Comparison of ENCODE assay signal across 14 cellular contexts in the genomic region with DNA sequence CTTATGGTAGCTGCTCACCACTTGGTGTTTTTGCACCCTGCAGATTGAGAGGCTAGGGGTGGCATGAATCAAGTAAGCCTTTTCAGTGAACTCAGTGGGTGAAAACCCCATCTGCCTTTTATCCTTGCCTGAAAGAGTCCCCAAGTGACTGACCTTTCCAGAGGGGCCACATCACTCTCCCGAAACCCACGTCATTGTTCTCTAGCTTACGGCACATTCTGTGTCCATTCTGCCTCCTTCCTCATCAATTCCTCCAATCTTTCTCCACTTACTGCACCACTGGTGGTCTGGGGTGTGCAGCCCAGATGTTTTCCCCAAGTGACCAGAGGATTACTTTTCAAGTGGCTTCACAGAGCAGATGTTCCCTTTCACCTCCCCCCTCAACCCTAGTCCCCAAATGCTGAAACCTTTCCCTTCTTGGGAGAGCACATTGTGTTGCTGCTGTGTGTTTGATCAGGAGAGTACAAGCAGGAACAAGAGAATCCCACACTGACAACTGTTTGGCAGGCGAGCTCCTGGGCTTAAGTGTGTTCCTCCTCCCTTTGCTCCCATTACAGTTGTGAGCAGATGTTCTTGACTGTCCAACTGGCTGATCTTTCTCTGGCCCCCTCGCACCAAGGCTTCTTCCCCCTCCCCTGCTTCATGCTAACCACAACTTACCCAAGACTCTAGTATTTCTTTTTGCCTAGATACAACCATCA.
A peak's percentile ranks its signal among the peaks of the same experiment; 100 is the strongest.
DNase-seq lines count a peak whose midpoint lies in the region; ATAC-seq, FAIRE-seq and TF ChIP-seq lines count a peak whose summit lies in the region.
"Had no signal": no experiment of that assay in that cellular context is flagged by ENCODE, and none has a peak within 500 bp of the region (broad histone marks: within the 10 kb centered on the region; RNA-seq: fewer than 3 reads in every experiment).

No MANE protein-coding gene starts in this region.

- H2BK20ac ChIP-seq in H1 (ENCODE audit: low read length): no peak overlapping the region

- H3K9me3 ChIP-seq in right cardiac atrium (ENCODE audit: control insufficient read depth, low read length): no peaks in the 10 kb centered on the region
- no peaks in the 10 kb centered on the region for H3K9me3 ChIP-seq in H1 (ENCODE audit: insufficient read depth in 2 of 2, low read depth in 1 of 2, low read length in 1 of 2)
- H3K9me3 ChIP-seq in Karpas-422 (ENCODE audit: low read length): no peaks in the 10 kb centered on the region
- H3K9me3 ChIP-seq in prostate gland: no peaks in the 10 kb centered on the region
- H3K9me3 ChIP-seq: BLaER1 treated with 17β-estradiol and CSF1 and Interleukin-3, amounts not matched to agents 10 nM and 100 nM had no signal

- H4K5ac ChIP-seq in H1 (ENCODE audit: insufficient read length, low read depth, low read length): no peak overlapping the region

- no peaks in the 10 kb centered on the region for H3K79me1 ChIP-seq in H1 (ENCODE audit: low read depth, low read length)

- H3K4ac ChIP-seq in H1 (replicated peaks; ENCODE audit: insufficient read length, low read depth, low read length): no peak overlapping the region

- no peak for TF ChIP-seq POLR2A in H1 (IDR thresholded peaks at IDR 0.05; ENCODE audit: control extremely low read depth in 1 of 2, low read depth in 2 of 2, low read length in 2 of 2)
- no peak for TF ChIP-seq POLR2A in prostate gland (IDR thresholded peaks at IDR 0.05)

- ATAC-seq in Right ventricle myocardium inferior: peak; percentile 31
- no peak for ATAC-seq in right cardiac atrium
- peak; percentile 91 for ATAC-seq in sciatic nerve

- 60% methylated on average over 5 of the region's 5 CpGs for WGBS in right cardiac atrium
- WGBS in H1 (ENCODE audit: extremely low coverage in 1 of 2, insufficient coverage in 1 of 2, insufficient read length in 1 of 2, insufficient replicate concordance in 2 of 2, low coverage in 1 of 2, low lambda C conversion rate in 2 of 2, missing lambda C conversion rate in 1 of 2), 2 experiments: 89% methylated on average over 5 of the region's 5 CpGs; no CpG with 5 or more reads in 1 of the 2 experiments
- 51% methylated on average over 5 of the region's 5 CpGs for WGBS in prostate gland

- no peak overlapping the region; the same call in 1 of the 2 replicates for H3K18ac ChIP-seq in H1 (ENCODE audit: extremely low read depth, low read length)

- no peak overlapping the region for H3K4me3 ChIP-seq in right cardiac atrium (ENCODE audit: low read length)
- no peak overlapping the region for H3K4me3 ChIP-seq in H1 (ENCODE audit: extremely low read depth in 1 of 4, insufficient read depth in 2 of 4, low read depth in 3 of 4, low read length in 4 of 4)
- no peak overlapping the region for H3K4me3 ChIP-seq in Karpas-422 (ENCODE audit: low read length)
- no peak overlapping the region for H3K4me3 ChIP-seq in prostate gland
- H3K4me3 ChIP-seq: BLaER1 treated with 17β-estradiol and CSF1 and Interleukin-3, amounts not matched to agents 10 nM and 100 nM had no signal

- no peak overlapping the region for H2BK5ac ChIP-seq in H1 (ENCODE audit: low read depth, low read length)

- TF ChIP-seq EP300 in H1 (IDR thresholded peaks at IDR 0.05; ENCODE audit: borderline replicate concordance in 1 of 2, low read depth in 2 of 2, low read length in 2 of 2): no peak

- H3K23me2 ChIP-seq in H1 (ENCODE audit: low read depth, low read length): no peaks in the 10 kb centered on the region; the same call in 1 of the 2 replicates

- H3K9ac ChIP-seq in H1 (replicated peaks in 1 of 4; ENCODE audit: extremely low read depth in 1 of 4, low read depth in 3 of 4, low read length in 3 of 4): no peak overlapping the region
- H3K9ac ChIP-seq in Karpas-422 (ENCODE audit: low read length): no peak overlapping the region
- H3K9ac ChIP-seq: BLaER1 treated with 17β-estradiol and CSF1 and Interleukin-3, amounts not matched to agents 10 nM and 100 nM had no signal

- H3K4me1 ChIP-seq in right cardiac atrium (ENCODE audit: control insufficient read depth, insufficient read depth, low read length) (no peaks in the 10 kb centered on the region), H1 (replicated peaks in 1 of 4; ENCODE audit: control insufficient read depth in 3 of 4, insufficient read depth in 4 of 4, low read length in 3 of 4) (peaks cover 0 to 4% (median 0%) of the 10 kb centered on the region in 4 experiments; a peak in 1 of 7 replicates), Karpas-422 (ENCODE audit: low read length) (no peaks in the 10 kb centered on the region), prostate gland (replicated peaks) (no peaks in the 10 kb centered on the region)
- H3K4me1 ChIP-seq: BLaER1 treated with 17β-estradiol and CSF1 and Interleukin-3, amounts not matched to agents 10 nM and 100 nM had no signal

- no peak for FAIRE-seq in H1 (lab: Jason Lieb, UNC)
- FAIRE-seq: H54 had no signal

- H3K36me3 ChIP-seq in H1 (ENCODE audit: control insufficient read depth in 2 of 4, insufficient read depth in 4 of 4, low read length in 3 of 4) (no peaks in the 10 kb centered on the region), Karpas-422 (ENCODE audit: insufficient read depth, low read length) (no peaks in the 10 kb centered on the region), prostate gland (no peaks in the 10 kb centered on the region)
- H3K36me3 ChIP-seq: BLaER1 treated with 17β-estradiol and CSF1 and Interleukin-3, amounts not matched to agents 10 nM and 100 nM had no signal

- H2BK15ac ChIP-seq in H1 (ENCODE audit: low read length): no peak overlapping the region

- H2AK5ac ChIP-seq in H1 (ENCODE audit: low read depth, low read length): no peak overlapping the region

- no peak for TF ChIP-seq RAD21 in H1 (IDR thresholded peaks at IDR 0.05 in 1 of 2, conservative IDR thresholded peaks at IDR 0.05 in 1 of 2; ENCODE audit: low read depth in 2 of 2, low read length in 2 of 2)

- H3K9me2 ChIP-seq in Karpas-422 (replicated peaks; ENCODE audit: insufficient read depth, low read length): no peaks in the 10 kb centered on the region

- no peak overlapping the region for H3K23ac ChIP-seq in H1 (ENCODE audit: insufficient read length)

- CTCF ChIA-PET in H1 (lab: Charles Lee; ENCODE audit: partially characterized antibody): no interaction called here

- intact Hi-C loops in Right ventricle myocardium inferior (cut with DNase I) (no loop called here), right cardiac atrium (cut with DNase I) (no loop called here), sciatic nerve (cut with DNase I) (no loop called here), prostate gland (cut with DNase I) (no loop called here)

- H2AFZ ChIP-seq in H1 (ENCODE audit: low read length) (no peak overlapping the region), Karpas-422 (ENCODE audit: low read length) (no peak overlapping the region)

- TF ChIP-seq CTCF in H1 (IDR thresholded peaks at IDR 0.05; ENCODE audit: control extremely low read depth in 1 of 3, insufficient read depth in 1 of 3, low read depth in 1 of 3, low read length in 3 of 3) (no peak), prostate gland (IDR thresholded peaks at IDR 0.05) (no peak)

- no peaks in the 10 kb centered on the region for H3K79me2 ChIP-seq in H1 (ENCODE audit: control insufficient read depth in 1 of 2, insufficient read depth in 2 of 2, low read length in 2 of 2)
- no peaks in the 10 kb centered on the region for H3K79me2 ChIP-seq in Karpas-422 (ENCODE audit: low read length)

- no peak overlapping the region for H4K91ac ChIP-seq in H1 (replicated peaks; ENCODE audit: insufficient read length, low read length)

- no peak overlapping the region for H4K8ac ChIP-seq in H1 (ENCODE audit: extremely low read depth, insufficient read depth, low read length)

- POLR2A ChIA-PET in H1 (lab: Charles Lee; ENCODE audit: partially characterized antibody): no interaction called here

- H3K56ac ChIP-seq in H1 (replicated peaks; ENCODE audit: insufficient read length, low read depth, low read length): no peak overlapping the region

- H3K27ac ChIP-seq in right cardiac atrium (ENCODE audit: low read length): no peak overlapping the region
- no peak overlapping the region for H3K27ac ChIP-seq in H1 (ENCODE audit: low read depth, low read length)
- H3K27ac ChIP-seq in Karpas-422 (ENCODE audit: low read length): no peak overlapping the region
- no peak overlapping the region for H3K27ac ChIP-seq in prostate gland
- H3K27ac ChIP-seq: BLaER1 treated with 17β-estradiol and CSF1 and Interleukin-3, amounts not matched to agents 10 nM and 100 nM had no signal

- H3K14ac ChIP-seq in H1 (ENCODE audit: insufficient read length): no peak overlapping the region

- no peak overlapping the region for H2BK120ac ChIP-seq in H1 (replicated peaks; ENCODE audit: low read depth, low read length)

- peak overlapping the region; percentile 31; the same call in 1 of the 2 replicates for H2BK12ac ChIP-seq in H1 (ENCODE audit: low read depth, low read length)

- H3K27me3 ChIP-seq in right cardiac atrium (ENCODE audit: control insufficient read depth, insufficient read depth) (no peaks in the 10 kb centered on the region), H1 (replicated peaks in 1 of 4; ENCODE audit: control insufficient read depth in 3 of 4, extremely low read depth in 1 of 4, insufficient read depth in 3 of 4, low read length in 3 of 4) (no peaks in the 10 kb centered on the region), Karpas-422 (ENCODE audit: low read length) (no peaks in the 10 kb centered on the region), prostate gland (replicated peaks; ENCODE audit: insufficient read depth) (no peaks in the 10 kb centered on the region)
- H3K27me3 ChIP-seq: BLaER1 treated with 17β-estradiol and CSF1 and Interleukin-3, amounts not matched to agents 10 nM and 100 nM had no signal

- no peak overlapping the region for H3K4me2 ChIP-seq in H1 (ENCODE audit: insufficient read depth in 1 of 2, low read depth in 2 of 2, low read length in 2 of 2)
- no peak overlapping the region for H3K4me2 ChIP-seq in Karpas-422 (ENCODE audit: low read depth, low read length, poor library complexity, severe bottlenecking)
- H3K4me2 ChIP-seq: BLaER1 treated with 17β-estradiol and CSF1 and Interleukin-3, amounts not matched to agents 10 nM and 100 nM had no signal

- no peak for DNase-seq in Right ventricle myocardium inferior (ENCODE audit: missing footprints)
- no peak for DNase-seq in right cardiac atrium
- DNase-seq in H1 (ENCODE audit: low read depth in 1 of 2, low spot score in 2 of 2): no peak
- DNase-seq in sciatic nerve (ENCODE audit: low spot score): no peak
- no peak for DNase-seq in DMS79 treated with DMSO at 0.1 percent for 48 hours (lab: John Stamatoyannopoulos, UW)
- no peak for DNase-seq in Karpas-422
- no peak for DNase-seq in prostate gland (ENCODE audit: low spot score)
- DNase-seq: 8988T; ACHN; CD4-positive, CD25-positive, alpha-beta regulatory T cell; DMS53; IMR-90 had no signal

- H4K20me1 ChIP-seq in H1 (replicated peaks in 1 of 2; ENCODE audit: control insufficient read depth in 1 of 2, insufficient read depth in 2 of 2, low read length in 2 of 2) (no peaks in the 10 kb centered on the region), Karpas-422 (ENCODE audit: insufficient read depth, low read depth, low read length) (no peaks in the 10 kb centered on the region)
- H4K20me1 ChIP-seq: BLaER1 treated with 17β-estradiol and CSF1 and Interleukin-3, amounts not matched to agents 10 nM and 100 nM had no signal

TF ChIP-seq in H1, 55 proteins besides CTCF, POLR2A, EP300 and RAD21 (continues in another document):
- no peak for TF ChIP-seq JUND (IDR thresholded peaks at IDR 0.05; ENCODE audit: low read length)
- no peak for TF ChIP-seq SIX5 (IDR thresholded peaks at IDR 0.05; ENCODE audit: low read depth, low read length)
- TF ChIP-seq CREB1 (IDR thresholded peaks at IDR 0.05): no peak

Comparison
In these comparisons a context has a peak if more than half of its experiments do, and no peak if none do; other contexts are left out.
1. ATAC-seq: peak in Right ventricle myocardium inferior (single experiment) and sciatic nerve (single experiment); none in right cardiac atrium (0 of 2).